In genomic region chr14:94989946-94990345, GRCh38 we compare ENCODE assay signal across 28 cellular contexts.
"Had no signal": no experiment of that assay in that cellular context is flagged by ENCODE, and none has a peak within 500 bp of the region (broad histone marks: within the 10 kb centered on the region; RNA-seq: fewer than 3 reads in every experiment).

No MANE protein-coding gene starts in this region.

- DNase-seq: activated CD4-positive, alpha-beta memory T cell treated with anti-CD3 and anti-CD28 coated beads for 36 hours; activated CD4-positive, alpha-beta T cell treated with anti-CD3 and anti-CD28 coated beads, Interleukin-2, amount 10 ng/mL, durations not matched to agents 24 days and 14 days; activated CD4-positive, CD25-positive, alpha-beta regulatory T cell treated with anti-CD3 and anti-CD28 coated beads, Interleukin-2, amount 50 U/mL, for 72 hours; activated CD8-positive, alpha-beta memory T cell treated with anti-CD3 and anti-CD28 coated beads, Interleukin-2, amount 50 U/mL, for 4 hours; activated effector memory CD4-positive, alpha-beta T cell treated with anti-CD3 and anti-CD28 coated beads, Interleukin-2, amount 50 U/mL, for 16 hours; activated naive CD4-positive, alpha-beta T cell treated with anti-CD3 and anti-CD28 coated beads for 36 hours; activated naive CD8-positive, alpha-beta T cell treated with anti-CD3 and anti-CD28 coated beads for 36 hours; activated T-cell treated with anti-CD3 and anti-CD28 coated beads, Interleukin-2, amount 50 U/mL, for 1 hour; adrenal gland; aorta; body of pancreas; dorsolateral prefrontal cortex; effector memory CD4-positive, alpha-beta T cell; left ventricle myocardium inferior; retina; stimulated activated CD4-positive, alpha-beta T cell treated with anti-CD3 and anti-CD28 coated beads, Interleukin-4, amount 100 ng/mL, for 24 hours; T-helper 2 cell had no signal

- H3K27me3 ChIP-seq: adrenal gland, body of pancreas, vagina had no signal

- H3K36me3 ChIP-seq: adrenal gland, left ventricle myocardium inferior, thoracic aorta, vagina had no signal

- H3K36me3 Mint-ChIP-seq: activated naive CD8-positive, alpha-beta T cell treated with anti-CD3 and anti-CD28 coated beads for 36 hours; stimulated activated effector memory CD8-positive, alpha-beta T cell treated with anti-CD3 and anti-CD28 coated beads, Interleukin-12 subunit alpha, Interleukin-12 subunit beta, amount 100 ng/mL, for 72 hours; type B pancreatic cell had no signal

- ATAC-seq: body of pancreas; sciatic nerve; stimulated activated effector memory CD8-positive, alpha-beta T cell treated with anti-CD3 and anti-CD28 coated beads, Interleukin-12 subunit alpha, Interleukin-12 subunit beta, amount 100 ng/mL, for 72 hours had no signal

- H3K4me1 Mint-ChIP-seq: activated CD4-positive, alpha-beta T cell treated with anti-CD3 and anti-CD28 coated beads, Interleukin-2, amount 10 ng/mL, durations not matched to agents 24 days and 14 days; activated naive CD8-positive, alpha-beta T cell treated with anti-CD3 and anti-CD28 coated beads for 36 hours; nephron; stimulated activated effector memory CD8-positive, alpha-beta T cell treated with anti-CD3 and anti-CD28 coated beads, Interleukin-12 subunit alpha, Interleukin-12 subunit beta, amount 100 ng/mL, for 72 hours had no signal

- H3K27me3 Mint-ChIP-seq: activated CD4-positive, alpha-beta T cell treated with anti-CD3 and anti-CD28 coated beads, Interleukin-2, amount 10 ng/mL, durations not matched to agents 24 days and 14 days had no signal

- H3K4me1 ChIP-seq: adrenal gland, body of pancreas, left ventricle myocardium inferior, vagina had no signal

- H3K4me3 Mint-ChIP-seq: activated CD4-positive, alpha-beta memory T cell treated with anti-CD3 and anti-CD28 coated beads for 36 hours; activated CD4-positive, alpha-beta T cell treated with anti-CD3 and anti-CD28 coated beads, Interleukin-2, amount 10 ng/mL, durations not matched to agents 24 days and 14 days; activated naive CD4-positive, alpha-beta T cell treated with anti-CD3 and anti-CD28 coated beads for 36 hours; activated naive CD8-positive, alpha-beta T cell treated with anti-CD3 and anti-CD28 coated beads for 36 hours; activated T-helper 1 cell treated with anti-CD3 and anti-CD28 coated beads, Interleukin-12 subunit alpha, Interleukin-12 subunit beta, Interleukin-2, Interleukin-4 antibody, amounts not matched to agents 30 ng/mL and 10 ng/mL and 1 ng/mL, durations not matched to agents 14 hours and 24 hours and 36 hours; nephron; stimulated activated effector memory CD8-positive, alpha-beta T cell treated with anti-CD3 and anti-CD28 coated beads, Interleukin-12 subunit alpha, Interleukin-12 subunit beta, amount 100 ng/mL, for 72 hours; stimulated activated naive CD8-positive, alpha-beta T cell treated with anti-CD3 and anti-CD28 coated beads, Interleukin-15, Interleukin-2, amounts not matched to agents 100 ng/mL and 50 ng/mL, for 24 hours; type B pancreatic cell had no signal

- H3K9me3 ChIP-seq: thoracic aorta, vagina had no signal

- H3K27ac Mint-ChIP-seq: activated CD4-positive, alpha-beta memory T cell treated with anti-CD3 and anti-CD28 coated beads for 36 hours; activated CD4-positive, alpha-beta T cell treated with anti-CD3 and anti-CD28 coated beads, Interleukin-2, amount 10 ng/mL, durations not matched to agents 24 days and 14 days; activated naive CD4-positive, alpha-beta T cell treated with anti-CD3 and anti-CD28 coated beads for 36 hours; activated naive CD8-positive, alpha-beta T cell treated with anti-CD3 and anti-CD28 coated beads for 36 hours; activated T-helper 1 cell treated with anti-CD3 and anti-CD28 coated beads, Interleukin-12 subunit alpha, Interleukin-12 subunit beta, Interleukin-2, Interleukin-4 antibody, amounts not matched to agents 30 ng/mL and 10 ng/mL and 1 ng/mL, durations not matched to agents 14 hours and 24 hours and 36 hours; nephron; stimulated activated effector memory CD8-positive, alpha-beta T cell treated with anti-CD3 and anti-CD28 coated beads, Interleukin-12 subunit alpha, Interleukin-12 subunit beta, amount 100 ng/mL, for 72 hours; stimulated activated naive CD8-positive, alpha-beta T cell treated with anti-CD3 and anti-CD28 coated beads, Interleukin-15, Interleukin-2, amounts not matched to agents 100 ng/mL and 50 ng/mL, for 24 hours; type B pancreatic cell had no signal

- H3K27ac ChIP-seq: adrenal gland, body of pancreas, coronary artery, dorsolateral prefrontal cortex, left ventricle myocardium inferior, skin epidermis, thoracic aorta, vagina had no signal

- H3K4me3 ChIP-seq: adrenal gland, body of pancreas, coronary artery, dorsolateral prefrontal cortex, left ventricle myocardium inferior, lung, skin epidermis, thoracic aorta, vagina had no signal

- H3K9me3 Mint-ChIP-seq: activated CD4-positive, alpha-beta T cell treated with anti-CD3 and anti-CD28 coated beads, Interleukin-2, amount 10 ng/mL, durations not matched to agents 24 days and 14 days had no signal
